11 cellular contexts compared by ENCODE assay signal in the genomic region with DNA sequence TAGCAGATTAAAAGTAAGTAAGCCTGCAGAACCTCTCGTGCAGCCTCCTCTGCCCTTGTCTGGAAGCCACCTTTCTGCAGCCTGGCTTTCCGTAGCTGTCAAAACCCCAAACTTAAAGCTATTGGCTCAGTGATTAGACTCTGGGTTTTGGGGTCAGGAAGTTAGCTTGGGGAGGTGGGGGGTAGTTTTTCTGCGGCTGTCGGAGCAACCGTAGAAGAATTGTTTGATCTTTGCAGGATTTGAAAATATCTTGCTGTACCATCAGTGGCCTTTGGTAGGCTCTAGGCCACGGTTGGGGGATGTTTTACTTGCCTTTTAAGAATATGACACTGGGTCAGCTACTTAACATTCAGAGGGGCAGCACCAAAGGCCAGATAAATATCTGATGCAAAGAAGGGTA.
DNase-seq lines count a peak whose midpoint lies in the region; ATAC-seq, FAIRE-seq and TF ChIP-seq lines count a peak whose summit lies in the region.
"Had no signal": no experiment of that assay in that cellular context is flagged by ENCODE, and none has a peak within 500 bp of the region (broad histone marks: within the 10 kb centered on the region; RNA-seq: fewer than 3 reads in every experiment).

No MANE protein-coding gene starts in this region.

- peak; percentile 46 to 58 for DNase-seq in activated CD4-positive, alpha-beta T cell treated with anti-CD3 and anti-CD28 coated beads for 4 hours
- DNase-seq in activated naive CD4-positive, alpha-beta T cell treated with anti-CD3 and anti-CD28 coated beads, Interleukin-2, amount 50 U/mL, for 16 hours, result peak; percentile 28
- peak; percentile 44 to 60 for DNase-seq in stimulated activated CD8-positive, alpha-beta memory T cell treated with anti-CD3 and anti-CD28 coated beads, Interleukin-15, amount 100 ng/mL, for 48 hours (ENCODE audit: low read depth in 2 of 2)
- DNase-seq in NCI-H2107 treated with DMSO at 0.1 percent for 48 hours (lab: John Stamatoyannopoulos, UW; ENCODE audit: unreplicated experiment) (no peak), aorta (no peak), H54 (ENCODE audit: insufficient read length, low spot score) (no peak), NCI-H2081 treated with DMSO at 0.1 percent for 48 hours (lab: John Stamatoyannopoulos, UW) (no peak)

- no peaks in the 10 kb centered on the region for H3K9me3 ChIP-seq in aorta (ENCODE audit: control insufficient read depth, low read length)

- ATAC-seq in HG02678 (IDR thresholded peaks at IDR 0.05; ENCODE audit: unreplicated experiment), result peak; percentile 37
- no peak for ATAC-seq in aorta (ENCODE audit: low FRiP score)

- no peak for FAIRE-seq in H54 (lab: Jason Lieb, UNC)
- FAIRE-seq: D721Med had no signal

- H3K4me1 ChIP-seq in aorta (ENCODE audit: control insufficient read depth in 1 of 2, insufficient read depth in 2 of 2, low read length in 2 of 2), result no peaks in the 10 kb centered on the region

- no peaks in the 10 kb centered on the region for H3K36me3 ChIP-seq in aorta (ENCODE audit: control insufficient read depth in 1 of 2, insufficient read depth in 2 of 2, low read length in 1 of 2)

- H3K4me3 ChIP-seq in aorta (ENCODE audit: low read length in 2 of 2), result no peak overlapping the region

- H3K27me3 ChIP-seq in aorta (ENCODE audit: control insufficient read depth in 1 of 2, insufficient read depth in 2 of 2, low read length in 1 of 2), result no peaks in the 10 kb centered on the region

- TF ChIP-seq POLR2A in H54 (IDR thresholded peaks at IDR 0.05; ENCODE audit: low read depth, low read length), result no peak

- no peak overlapping the region for H3K27ac ChIP-seq in aorta (ENCODE audit: low read depth in 1 of 2, low read length in 2 of 2)
- H3K27ac ChIP-seq: KMS-11, VCaP had no signal

- intact Hi-C loops in aorta (cut with DNase I), result no loop called here

- WGBS in aorta, 2 donors, result 80 to 82% methylated on average over 6 of the region's 6 CpGs

Comparison
In these comparisons a context has a peak if more than half of its experiments do, and no peak if none do; other contexts are left out.
1. DNase-seq: peak in activated CD4-positive, alpha-beta T cell treated with anti-CD3 and anti-CD28 coated beads for 4 hours (2 of 2), activated naive CD4-positive, alpha-beta T cell treated with anti-CD3 and anti-CD28 coated beads, Interleukin-2, amount 50 U/mL, for 16 hours (single experiment) and stimulated activated CD8-positive, alpha-beta memory T cell treated with anti-CD3 and anti-CD28 coated beads, Interleukin-15, amount 100 ng/mL, for 48 hours (2 of 2); none in NCI-H2107 treated with DMSO at 0.1 percent for 48 hours (single experiment), aorta (0 of 2), H54 (single experiment) and NCI-H2081 treated with DMSO at 0.1 percent for 48 hours (single experiment).